13 cellular contexts compared by ENCODE assay signal in the genomic region with DNA sequence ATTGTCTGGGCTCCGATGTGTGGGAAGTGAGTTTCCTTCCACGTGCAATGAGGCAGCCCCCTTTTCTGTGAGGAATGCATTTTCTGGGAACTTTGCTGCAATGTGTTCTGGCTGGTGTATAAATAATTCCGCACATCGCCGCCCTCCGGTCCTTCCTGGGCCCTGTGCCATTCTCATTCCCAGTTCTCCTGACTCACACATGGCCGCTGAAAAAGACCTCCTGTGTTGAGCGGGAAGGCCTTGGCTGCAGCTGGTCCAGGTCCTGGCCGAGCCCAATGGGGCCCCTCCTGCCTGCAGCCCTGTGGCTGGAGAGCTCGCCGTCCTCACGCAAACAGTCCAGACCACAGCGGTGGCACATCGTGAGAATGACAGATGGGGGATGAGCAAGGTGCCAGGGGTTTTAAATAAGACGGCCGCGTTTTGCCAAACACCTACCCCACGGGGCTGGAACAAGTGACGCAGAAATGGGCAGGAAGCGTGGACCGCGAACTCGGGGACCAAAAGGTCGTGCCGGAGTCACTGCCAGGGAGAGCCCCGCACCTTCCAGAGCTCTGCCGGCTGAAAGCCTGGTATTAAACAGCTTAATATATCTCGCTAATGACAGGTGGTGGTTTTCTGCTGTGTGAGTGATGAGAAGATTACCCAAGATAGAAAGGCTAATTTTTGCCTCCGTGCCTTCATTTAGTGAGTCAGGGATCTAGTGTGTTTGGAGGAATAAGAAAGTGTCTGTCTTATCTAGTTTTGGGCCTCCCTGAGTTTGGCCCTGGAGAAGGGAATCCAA. TPM values are rescaled to one million over a fixed set of nuclear protein-coding genes. Genes with fewer than 3 reads are reported as not detected.
A peak's percentile ranks its signal among the peaks of the same experiment; 100 is the strongest.
DNase-seq lines count a peak whose midpoint lies in the region; ATAC-seq and TF ChIP-seq lines count a peak whose summit lies in the region.
"Had no signal": no experiment of that assay in that cellular context is flagged by ENCODE, and none has a peak within 500 bp of the region (broad histone marks: within the 10 kb centered on the region; RNA-seq: fewer than 3 reads in every experiment).

No MANE protein-coding gene starts in this region.

- peak overlapping the region; percentile 34 for H3K4me3 ChIP-seq in neural cell (ENCODE audit: low read length)
- H3K4me3 ChIP-seq in uterus, result no peak overlapping the region
- H3K4me3 ChIP-seq in MM.1S (ENCODE audit: low read length), result no peak overlapping the region

- H3K27me3 ChIP-seq in neural cell (ENCODE audit: insufficient read depth, low read depth, low read length) (no peaks in the 10 kb centered on the region), uterus (no peaks in the 10 kb centered on the region), MM.1S (replicated peaks; ENCODE audit: insufficient read depth, low read length) (no peaks in the 10 kb centered on the region)

- H3K27ac ChIP-seq in neural cell (ENCODE audit: low read length) (peak overlapping the region; percentile 65), uterus (peak overlapping the region; percentile 59 to 78), MM.1S (ENCODE audit: low read length) (no peak overlapping the region)

- intact Hi-C loops in uterus (cut with DNase I; ENCODE audit: low total_unique reads), result no loop called here
- intact Hi-C loops in natural killer cell (cut with micrococcal nuclease), result no loop called here

- ATAC-seq in natural killer cell (no peak), HG03460 (IDR thresholded peaks at IDR 0.05; ENCODE audit: unreplicated experiment) (no peak)

- no peak overlapping the region for H3K27ac Mint-ChIP-seq in natural killer cell
- H3K27ac Mint-ChIP-seq: activated CD4-positive, alpha-beta memory T cell treated with anti-CD3 and anti-CD28 coated beads for 36 hours; dendritic cell treated with granulocyte-macrophage colony-stimulating factor and Interleukin-4, amounts not matched to agents 40 ng/mL and 50 ng/mL, for 4 days; naive B cell had no signal

- DNase-seq in RPMI7951 (ENCODE audit: low read depth) (peak; percentile 100), fibroblast of the conjunctiva (ENCODE audit: low read depth) (peak; percentile 61), uterus (peak; percentile 88 to 90), natural killer cell (no peak), MM.1S (no peak)
- DNase-seq: activated CD4-positive, alpha-beta memory T cell treated with anti-CD3 and anti-CD28 coated beads for 36 hours; KG1; naive B cell; stimulated activated CD8-positive, alpha-beta memory T cell treated with anti-CD3 and anti-CD28 coated beads, Interleukin-4, amount 100 ng/mL, for 48 hours had no signal

- no peak overlapping the region for H3K4me3 Mint-ChIP-seq in natural killer cell
- H3K4me3 Mint-ChIP-seq: activated CD4-positive, alpha-beta memory T cell treated with anti-CD3 and anti-CD28 coated beads for 36 hours; dendritic cell treated with granulocyte-macrophage colony-stimulating factor and Interleukin-4, amounts not matched to agents 40 ng/mL and 50 ng/mL, for 4 days; naive B cell had no signal

- H3K9me2 ChIP-seq in neural cell (ENCODE audit: insufficient read depth, low read length) (no peaks in the 10 kb centered on the region), MM.1S (replicated peaks; ENCODE audit: insufficient read depth, low read length) (no peaks in the 10 kb centered on the region)

- H2AFZ ChIP-seq in neural cell (ENCODE audit: low read depth, low read length) (no peak overlapping the region), MM.1S (ENCODE audit: low read length) (no peak overlapping the region)

- H3K36me3 ChIP-seq in neural cell (ENCODE audit: insufficient read depth, low read length) (no peaks in the 10 kb centered on the region), uterus (no peaks in the 10 kb centered on the region), MM.1S (replicated peaks; ENCODE audit: insufficient read depth, low read length) (no peaks in the 10 kb centered on the region)

- TF ChIP-seq EP300 in neural cell (conservative IDR thresholded peaks at IDR 0.05; ENCODE audit: poor library complexity, severe bottlenecking), result peak; percentile 54

- peak overlapping the region; percentile 31 for H3K9ac ChIP-seq in neural cell (ENCODE audit: low read length)
- H3K9ac ChIP-seq in MM.1S (ENCODE audit: low read length), result no peak overlapping the region

- no peaks in the 10 kb centered on the region for H3K36me3 Mint-ChIP-seq in natural killer cell
- H3K36me3 Mint-ChIP-seq: activated CD4-positive, alpha-beta memory T cell treated with anti-CD3 and anti-CD28 coated beads for 36 hours; naive B cell had no signal

- no peaks in the 10 kb centered on the region for H3K9me3 Mint-ChIP-seq in natural killer cell
- H3K9me3 Mint-ChIP-seq: activated CD4-positive, alpha-beta memory T cell treated with anti-CD3 and anti-CD28 coated beads for 36 hours; dendritic cell treated with granulocyte-macrophage colony-stimulating factor and Interleukin-4, amounts not matched to agents 40 ng/mL and 50 ng/mL, for 4 days; naive B cell had no signal

- H3K4me1 ChIP-seq in uterus (peaks cover 0 to 17% of the 10 kb centered on the region in 2 donors), MM.1S (ENCODE audit: low read length) (no peaks in the 10 kb centered on the region)

- no peaks in the 10 kb centered on the region for H3K4me1 Mint-ChIP-seq in natural killer cell
- H3K4me1 Mint-ChIP-seq: naive B cell had no signal

- H4K20me1 ChIP-seq in neural cell (ENCODE audit: insufficient read depth), result no peaks in the 10 kb centered on the region
- H4K20me1 ChIP-seq in MM.1S (ENCODE audit: insufficient read depth, low read length), result no peaks in the 10 kb centered on the region

- no peaks in the 10 kb centered on the region for H3K79me2 ChIP-seq in neural cell (replicated peaks; ENCODE audit: insufficient read depth, low read length)
- H3K79me2 ChIP-seq in MM.1S (ENCODE audit: low read length), result no peaks in the 10 kb centered on the region

- H3K4me2 ChIP-seq in neural cell (ENCODE audit: low read length), result peak overlapping the region; percentile 4
- H3K4me2 ChIP-seq in MM.1S (ENCODE audit: low read depth, low read length), result no peak overlapping the region

- no peak for TF ChIP-seq POLR2A in uterus (IDR thresholded peaks at IDR 0.05)

- H3K9me3 ChIP-seq in neural cell (ENCODE audit: low read length) (no peaks in the 10 kb centered on the region), uterus (no peaks in the 10 kb centered on the region), MM.1S (replicated peaks; ENCODE audit: insufficient read depth, low read length) (no peaks in the 10 kb centered on the region)

- H3K27me3 Mint-ChIP-seq in natural killer cell (ENCODE audit: low read depth in 2 of 2), result no peaks in the 10 kb centered on the region
- H3K27me3 Mint-ChIP-seq: dendritic cell treated with granulocyte-macrophage colony-stimulating factor and Interleukin-4, amounts not matched to agents 40 ng/mL and 50 ng/mL, for 4 days had no signal

- TF ChIP-seq RAD21 in neural cell (conservative IDR thresholded peaks at IDR 0.05), result peak; percentile 17

- TF ChIP-seq CTCF in neural cell (IDR thresholded peaks at IDR 0.05; ENCODE audit: poor library complexity, severe bottlenecking) (no peak), uterus (IDR thresholded peaks at IDR 0.05) (no peak), natural killer cell (IDR thresholded peaks at IDR 0.05) (no peak), MM.1S (IDR thresholded peaks at IDR 0.05; ENCODE audit: low read length) (no peak)

- H3F3A ChIP-seq in neural cell (ENCODE audit: insufficient read depth, low read length, poor library complexity, severe bottlenecking) (no peaks in the 10 kb centered on the region), MM.1S (ENCODE audit: insufficient read depth, low read length) (no peaks in the 10 kb centered on the region)

TF ChIP-seq in neural cell, 6 proteins besides CTCF, POLR2A, EP300 and RAD21:
- TF ChIP-seq EZH2 (IDR thresholded peaks at IDR 0.05; ENCODE audit: borderline replicate concordance, insufficient read depth, low read length, poor library complexity, severe bottlenecking) (no peak), POLR2AphosphoS5 (IDR thresholded peaks at IDR 0.05) (peak; percentile 53)
TF ChIP-seq in neural cell: peak in this region for 1.

RNA-seq across cellular contexts. Expression of a gene that starts 37.0 kb away (rescaled TPM):
- 256 and 312 TPM in 2 replicates for total RNA-seq in RPMI7951 (2014; rRNA removed; shearing (Covaris generic))
- 22.7 and 29.7 TPM in 2 replicates for polyA plus RNA-seq in neural cell
- 37.9 and 40.4 TPM in 2 replicates for polyA minus RNA-seq in neural cell
- 10 to 100 TPM in 3 of 4 donors, 1 to 10 TPM in 1; 3.8 to 28.8 (median 16.4) TPM for total RNA-seq in uterus
- 1 to 10 TPM; 1.2 to 8.6 (median 3.9) TPM for total RNA-seq in natural killer cell
- total RNA-seq: OCI-LY7 had no signal

Comparison
In these comparisons a context has a peak if more than half of its experiments do, and no peak if none do; other contexts are left out.
1. DNase-seq: peak in RPMI7951 (single experiment), fibroblast of the conjunctiva (single experiment) and uterus (2 of 2); none in natural killer cell (single experiment) and MM.1S (single experiment).